In genomic region chr19:32675720-32676185, GRCh38 we compare ENCODE assay signal across 1 cellular context.
A peak's percentile ranks its signal among the peaks of the same experiment; 100 is the strongest.
TF ChIP-seq lines count a peak whose summit lies in the region.

A gene with protein sequence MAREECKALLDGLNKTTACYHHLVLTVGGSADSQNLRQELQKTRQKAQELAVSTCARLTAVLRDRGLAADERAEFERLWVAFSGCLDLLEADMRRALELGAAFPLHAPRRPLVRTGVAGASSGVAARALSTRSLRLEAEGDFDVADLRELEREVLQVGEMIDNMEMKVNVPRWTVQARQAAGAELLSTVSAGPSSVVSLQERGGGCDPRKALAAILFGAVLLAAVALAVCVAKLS (plus strand): TSS chr19:32675848. CDS start chr19:32676264, 416 bp downstream.

TF ChIP-seq in IMR-90, 13 proteins besides CTCF, POLR2A, EP300 and RAD21:
- peak; percentile 91 for TF ChIP-seq USF2 (IDR thresholded peaks at IDR 0.05; ENCODE audit: low read depth, low read length)
- TF ChIP-seq MXI1 (IDR thresholded peaks at IDR 0.05; ENCODE audit: borderline replicate concordance, low read depth, low read length): no peak
- TF ChIP-seq ELK1 (IDR thresholded peaks at IDR 0.05; ENCODE audit: borderline replicate concordance, low read depth, low read length): no peak
- TF ChIP-seq MAZ (IDR thresholded peaks at IDR 0.05; ENCODE audit: borderline replicate concordance, low read depth, low read length): peak; percentile 19; the same call in 1 of the 2 replicates
- TF ChIP-seq BHLHE40 (IDR thresholded peaks at IDR 0.05; ENCODE audit: low read depth, low read length): peak; percentile 43; the same call in 1 of the 2 replicates
- no peak for TF ChIP-seq NFE2L2 (IDR thresholded peaks at IDR 0.05; ENCODE audit: low read depth, low read length)
- no peak for TF ChIP-seq RCOR1 (IDR thresholded peaks at IDR 0.05; ENCODE audit: insufficient replicate concordance, low read length)
